In genomic region chr20:19658137-19658536, GRCh38 we compare ENCODE assay signal across 11 cellular contexts.
A peak's percentile ranks its signal among the peaks of the same experiment; 100 is the strongest.
DNase-seq lines count a peak whose midpoint lies in the region; ATAC-seq lines count a peak whose summit lies in the region.
"Had no signal": no experiment of that assay in that cellular context is flagged by ENCODE, and none has a peak within 500 bp of the region (broad histone marks: within the 10 kb centered on the region; RNA-seq: fewer than 3 reads in every experiment).

No MANE protein-coding gene starts in this region.

- no peak for ATAC-seq in stimulated activated naive CD8-positive, alpha-beta T cell treated with anti-CD3 and anti-CD28 coated beads, Interleukin-15, Interleukin-2, amounts not matched to agents 100 U/mL and 50 U/mL, for 24 hours
- ATAC-seq in stimulated activated naive CD8-positive, alpha-beta T cell treated with anti-CD3 and anti-CD28 coated beads, Interleukin-15, amount 100 ng/mL, for 72 hours, result no peak
- ATAC-seq in HG02798 (IDR thresholded peaks at IDR 0.05; ENCODE audit: poor library complexity, unreplicated experiment), result peak; percentile 75
- ATAC-seq in aorta (ENCODE audit: low FRiP score), result no peak

- WGBS in aorta, 2 donors, result 93 to 94% methylated on average over 15 of the region's 15 CpGs

- peaks cover 0 to 3% of the 10 kb centered on the region in 2 donors for H3K4me1 ChIP-seq in aorta (ENCODE audit: control insufficient read depth in 1 of 2, insufficient read depth in 2 of 2, low read length in 2 of 2)

- H3K27me3 Mint-ChIP-seq in stimulated activated naive CD8-positive, alpha-beta T cell treated with anti-CD3 and anti-CD28 coated beads, Interleukin-15, amount 100 ng/mL, for 72 hours, result peaks cover 40% of the 10 kb centered on the region

- no peaks in the 10 kb centered on the region for H3K9me3 Mint-ChIP-seq in stimulated activated naive CD8-positive, alpha-beta T cell treated with anti-CD3 and anti-CD28 coated beads, Interleukin-15, amount 100 ng/mL, for 72 hours

- H3K36me3 ChIP-seq in aorta (ENCODE audit: control insufficient read depth in 1 of 2, insufficient read depth in 2 of 2, low read length in 1 of 2), result no peaks in the 10 kb centered on the region

- no peaks in the 10 kb centered on the region for H3K27me3 ChIP-seq in aorta (ENCODE audit: control insufficient read depth in 1 of 2, insufficient read depth in 2 of 2, low read length in 1 of 2)

- H3K4me3 Mint-ChIP-seq in stimulated activated naive CD8-positive, alpha-beta T cell treated with anti-CD3 and anti-CD28 coated beads, Interleukin-15, amount 100 ng/mL, for 72 hours, result no peak overlapping the region

- peaks cover 12% of the 10 kb centered on the region for H3K4me1 Mint-ChIP-seq in stimulated activated naive CD8-positive, alpha-beta T cell treated with anti-CD3 and anti-CD28 coated beads, Interleukin-15, amount 100 ng/mL, for 72 hours

- H3K27ac ChIP-seq in aorta (ENCODE audit: low read depth in 1 of 2, low read length in 2 of 2), result no peak overlapping the region
- H3K27ac ChIP-seq in substantia nigra (ENCODE audit: low read depth, low read length, poor library complexity, severe bottlenecking), result no peak overlapping the region

- no peaks in the 10 kb centered on the region for H3K9me3 ChIP-seq in aorta (ENCODE audit: control insufficient read depth, low read length)
- H3K9me3 ChIP-seq: SK-N-SH had no signal

- no peak overlapping the region for H3K27ac Mint-ChIP-seq in stimulated activated naive CD8-positive, alpha-beta T cell treated with anti-CD3 and anti-CD28 coated beads, Interleukin-15, amount 100 ng/mL, for 72 hours

- DNase-seq in stimulated activated naive CD8-positive, alpha-beta T cell treated with anti-CD3 and anti-CD28 coated beads, Interleukin-15, Interleukin-2, amounts not matched to agents 100 U/mL and 50 U/mL, for 24 hours, result peak; percentile 14
- no peak for DNase-seq in stimulated activated naive CD8-positive, alpha-beta T cell treated with anti-CD3 and anti-CD28 coated beads, Interleukin-15, amount 100 ng/mL, for 72 hours
- DNase-seq in MV-4-11 (lab: John Stamatoyannopoulos, UW) (peak; percentile 94), aorta (peak; percentile 64 to 73), DMS 273 treated with DMSO at 0.1 percent for 48 hours (lab: John Stamatoyannopoulos, UW) (no peak), substantia nigra (lab: John Stamatoyannopoulos, UW) (no peak)
- DNase-seq in activated CD8-positive, alpha-beta memory T cell treated with anti-CD3 and anti-CD28 coated beads, Interleukin-2, amount 50 U/mL, for 4 hours, result no peak
- DNase-seq: activated T-cell treated with anti-CD3 and anti-CD28 coated beads, Interleukin-2, amount 50 U/mL, for 48 hours; NCI-H1092 treated with DMSO at 0.1 percent for 48 hours; SK-N-SH had no signal

- H3K4me3 ChIP-seq in aorta (ENCODE audit: low read length in 2 of 2), result no peak overlapping the region

- intact Hi-C loops in aorta (cut with DNase I), result no loop called here

Comparison
In these comparisons a context has a peak if more than half of its experiments do, and no peak if none do; other contexts are left out.
1. DNase-seq: peak in stimulated activated naive CD8-positive, alpha-beta T cell treated with anti-CD3 and anti-CD28 coated beads, Interleukin-15, Interleukin-2, amounts not matched to agents 100 U/mL and 50 U/mL, for 24 hours (single experiment), MV-4-11 (single experiment) and aorta (2 of 2); none in stimulated activated naive CD8-positive, alpha-beta T cell treated with anti-CD3 and anti-CD28 coated beads, Interleukin-15, amount 100 ng/mL, for 72 hours (0 of 2), activated CD8-positive, alpha-beta memory T cell treated with anti-CD3 and anti-CD28 coated beads, Interleukin-2, amount 50 U/mL, for 4 hours (single experiment), DMS 273 treated with DMSO at 0.1 percent for 48 hours (single experiment) and substantia nigra (0 of 49).